Comparison of ENCODE assay signal across 13 cellular contexts in genomic region chr7:69703099-69703498, GRCh38.
"Had no signal": no experiment of that assay in that cellular context is flagged by ENCODE, and none has a peak within 500 bp of the region (broad histone marks: within the 10 kb centered on the region; RNA-seq: fewer than 3 reads in every experiment).

No MANE protein-coding gene starts in this region.

- H3K27me3 ChIP-seq: testis had no signal

- H3K4me3 ChIP-seq: lung, smooth muscle cell, testis had no signal

- H3K4me1 ChIP-seq: testis had no signal

- H3K9me3 ChIP-seq: testis had no signal

- H3K4me2 ChIP-seq: smooth muscle cell had no signal

- DNase-seq: activated CD4-positive, alpha-beta T cell treated with anti-CD3 and anti-CD28 coated beads, Interleukin-2, amount 10 ng/mL, durations not matched to agents 24 days and 14 days; activated CD4-positive, CD25-positive, alpha-beta regulatory T cell; activated CD8-positive, alpha-beta T cell treated with anti-CD3 and anti-CD28 coated beads, Interleukin-2, amount 10 ng/mL, durations not matched to agents 7 days and 5 days; activated gamma-delta T cell treated with Interleukin-2 at 50 U/mL for 16 hours; amniotic stem cell; cerebellar nuclear complex; effector memory CD4-positive, alpha-beta T cell; head of caudate nucleus; left cardiac atrium; right cardiac atrium; testis had no signal

- H3K27ac ChIP-seq: testis had no signal
